ENCODE assay signal across 16 cellular contexts in genomic region chr2:95351080-95351915, GRCh38. TPM values are rescaled to one million over a fixed set of nuclear protein-coding genes. Genes with fewer than 3 reads are reported as not detected.
DNase-seq lines count a peak whose midpoint lies in the region; ATAC-seq and TF ChIP-seq lines count a peak whose summit lies in the region.
"Had no signal": no experiment of that assay in that cellular context is flagged by ENCODE, and none has a peak within 500 bp of the region (broad histone marks: within the 10 kb centered on the region; RNA-seq: fewer than 3 reads in every experiment).

No MANE protein-coding gene starts in this region.

- no peak overlapping the region for H3K4me3 Mint-ChIP-seq in HFFc6
- H3K4me3 Mint-ChIP-seq: GM23338 had no signal

- H3K4me3 ChIP-seq in right atrium auricular region (no peak overlapping the region), coronary artery (no peak overlapping the region), osteoblast (ENCODE audit: insufficient read depth, low read length) (no peak overlapping the region), upper lobe of right lung (no peak overlapping the region)
- H3K4me3 ChIP-seq: GM12878, GM23338 had no signal

- no peak overlapping the region for H2AFZ ChIP-seq in osteoblast (ENCODE audit: low read length)
- H2AFZ ChIP-seq: GM23338 had no signal

- ATAC-seq in upper lobe of right lung (no peak), GM21526 (IDR thresholded peaks at IDR 0.05; ENCODE audit: low FRiP score, unreplicated experiment) (no peak)
- ATAC-seq: GM12878, GM23338 had no signal

- H3K27me3 Mint-ChIP-seq in HFFc6 (ENCODE audit: insufficient read depth): peaks cover 16% of the 10 kb centered on the region

- TF ChIP-seq CTCF in right atrium auricular region (IDR thresholded peaks at IDR 0.05) (no peak), coronary artery (IDR thresholded peaks at IDR 0.05) (no peak), osteoblast (IDR thresholded peaks at IDR 0.05; ENCODE audit: extremely low read depth, low read depth, low read length) (no peak), upper lobe of right lung (IDR thresholded peaks at IDR 0.05) (no peak), HFFc6 (IDR thresholded peaks at IDR 0.05) (no peak)

- DNase-seq in cardiac septum (ENCODE audit: low spot score) (peak; percentile 71), right atrium auricular region (ENCODE audit: low spot score) (no peak), coronary artery (ENCODE audit: low spot score) (peak; percentile 64), osteoblast (ENCODE audit: insufficient read length, low spot score, missing footprints) (peak; percentile 29), upper lobe of right lung (peak; percentile 40), HFFc6 (no peak)
- DNase-seq: GDM1, KBM-7, MV-4-11, NCI-H1417, NCI-H187 treated with DMSO at 0.1 percent for 48 hours, NCI-H526 treated with DMSO at 0.1 percent for 48 hours had no signal

- no peak overlapping the region for H3K4me2 ChIP-seq in osteoblast (ENCODE audit: insufficient read depth, low read length)
- H3K4me2 ChIP-seq: GM23338 had no signal

- H3K27me3 ChIP-seq in right atrium auricular region (no peaks in the 10 kb centered on the region), osteoblast (ENCODE audit: insufficient read depth, low read length) (peaks cover 7% of the 10 kb centered on the region), upper lobe of right lung (no peaks in the 10 kb centered on the region)

- H3K36me3 ChIP-seq in right atrium auricular region (no peaks in the 10 kb centered on the region), osteoblast (ENCODE audit: insufficient read depth, low read length) (no peaks in the 10 kb centered on the region), upper lobe of right lung (no peaks in the 10 kb centered on the region)

- H3K9me3 Mint-ChIP-seq in HFFc6: no peaks in the 10 kb centered on the region

- no peak overlapping the region for H3K27ac ChIP-seq in right atrium auricular region
- H3K27ac ChIP-seq in coronary artery: no peak overlapping the region
- H3K27ac ChIP-seq in osteoblast (ENCODE audit: low read depth, low read length): no peak overlapping the region
- H3K27ac ChIP-seq in upper lobe of right lung: no peak overlapping the region
- H3K27ac ChIP-seq: C4-2B had no signal

- H3K27ac Mint-ChIP-seq in HFFc6: no peak overlapping the region
- H3K27ac Mint-ChIP-seq: GM23338 had no signal

- H3K9me3 ChIP-seq in right atrium auricular region (no peaks in the 10 kb centered on the region), osteoblast (ENCODE audit: low read depth, low read length) (no peaks in the 10 kb centered on the region), upper lobe of right lung (no peaks in the 10 kb centered on the region)

- no peaks in the 10 kb centered on the region for H3K36me3 Mint-ChIP-seq in HFFc6 (ENCODE audit: low read depth)

- H4K20me1 ChIP-seq in osteoblast (ENCODE audit: insufficient read depth, low read length): no peaks in the 10 kb centered on the region

- intact Hi-C loops in cardiac septum (cut with DNase I): no loop called here
- intact Hi-C loops in upper lobe of right lung (cut with DNase I): no loop called here

- no peaks in the 10 kb centered on the region for H3K79me2 ChIP-seq in osteoblast (ENCODE audit: insufficient read depth, low read length)

- H3K4me1 ChIP-seq in right atrium auricular region (peaks cover 0 to 16% of the 10 kb centered on the region in 2 donors), osteoblast (ENCODE audit: insufficient read depth, low read length) (no peaks in the 10 kb centered on the region), upper lobe of right lung (no peaks in the 10 kb centered on the region)

- H3K4me1 Mint-ChIP-seq in HFFc6 (ENCODE audit: low read depth): no peaks in the 10 kb centered on the region
- H3K4me1 Mint-ChIP-seq: GM23338 had no signal

RNA-seq across cellular contexts. Expression of gene FAHD2A, which starts 51.2 kb away (rescaled TPM):
- 28.8 TPM for total RNA-seq in cardiac septum
- total RNA-seq in right atrium auricular region: 10 to 100 TPM; 19.9 to 27.5 TPM
- total RNA-seq in osteoblast: 19.7 and 21.4 TPM in 2 replicates
- total RNA-seq in upper lobe of right lung: 22.8 TPM
- total RNA-seq in HFFc6 (2021; fragmentation: NEBNext Ultra II Directional; extraction: Animal tissue kit (Norgen Biotek cat#: 25700)): 10 to 100 TPM; 23.1 to 28.0 (median 26.3) TPM

RNA-seq across cellular contexts. Expression of gene KCNIP3, which starts 54.2 kb away (rescaled TPM):
- total RNA-seq in cardiac septum (6.5 TPM), right atrium auricular region (1 to 10 TPM; 4.0 to 5.9 TPM), osteoblast (under 0.01 and 0.29 TPM in 2 replicates), upper lobe of right lung (3.0 TPM)
- 1 to 10 TPM in 2 of 6 experiments, under 1 TPM in 4; 0.56 to 2.4 (median 0.67) TPM for total RNA-seq in HFFc6 (2021; fragmentation: NEBNext Ultra II Directional; extraction: Animal tissue kit (Norgen Biotek cat#: 25700))
- total RNA-seq: GM12878 had no signal

Comparison
In these comparisons a context has a peak if more than half of its experiments do, and no peak if none do; other contexts are left out.
1. DNase-seq: peak in cardiac septum (single experiment), coronary artery (single experiment), osteoblast (single experiment) and upper lobe of right lung (single experiment); none in right atrium auricular region (single experiment) and HFFc6 (single experiment).